In genomic region chr1:153550827-153551512, GRCh38 we compare ENCODE assay signal across 3 cellular contexts.
A peak's percentile ranks its signal among the peaks of the same experiment; 100 is the strongest.
TF ChIP-seq lines count a peak whose summit lies in the region.

No MANE protein-coding gene starts in this region.

TF ChIP-seq in A549, 52 proteins besides CTCF, POLR2A, EP300 and RAD21:
- no peak for TF ChIP-seq E2F6 (IDR thresholded peaks at IDR 0.05; ENCODE audit: borderline replicate concordance, low read depth)
- TF ChIP-seq JUN (IDR thresholded peaks at IDR 0.05), result no peak
- TF ChIP-seq SMC3 (IDR thresholded peaks at IDR 0.05), result no peak
- TF ChIP-seq CBX2 (IDR thresholded peaks at IDR 0.05; ENCODE audit: borderline replicate concordance, low read depth), result no peak
- TF ChIP-seq BCL3 (IDR thresholded peaks at IDR 0.05), result no peak
- no peak for TF ChIP-seq NPAS2 (CRISPR knock-in tag; IDR thresholded peaks at IDR 0.05; ENCODE audit: borderline replicate concordance)
- no peak for TF ChIP-seq NR3C1 (IDR thresholded peaks at IDR 0.05)
- TF ChIP-seq HOXB13 (CRISPR knock-in tag; IDR thresholded peaks at IDR 0.05; ENCODE audit: low read depth), result no peak
- TF ChIP-seq NFE2L2 (conservative IDR thresholded peaks at IDR 0.05; ENCODE audit: low read length), result no peak
- no peak for TF ChIP-seq FOSB (CRISPR knock-in tag; IDR thresholded peaks at IDR 0.05)
- no peak for TF ChIP-seq FOSL2 (IDR thresholded peaks at IDR 0.05)
- TF ChIP-seq FOSL2 (CRISPR knock-in tag; IDR thresholded peaks at IDR 0.05), result no peak
- TF ChIP-seq HMGXB4 (CRISPR knock-in tag; IDR thresholded peaks at IDR 0.05; ENCODE audit: borderline replicate concordance), result no peak
- no peak for TF ChIP-seq HOXB5 (CRISPR knock-in tag; IDR thresholded peaks at IDR 0.05)
- TF ChIP-seq EHMT2 (IDR thresholded peaks at IDR 0.05; ENCODE audit: low read depth), result no peak
- TF ChIP-seq SREBF2 (IDR thresholded peaks at IDR 0.05), result no peak
- no peak for TF ChIP-seq HES2 (IDR thresholded peaks at IDR 0.05)
- no peak for TF ChIP-seq JUNB (IDR thresholded peaks at IDR 0.05)
- no peak for TF ChIP-seq ATOH8 (CRISPR knock-in tag; IDR thresholded peaks at IDR 0.05; ENCODE audit: low read depth)
- no peak for TF ChIP-seq KDM5A (IDR thresholded peaks at IDR 0.05)

TF ChIP-seq in GM12878, 131 proteins besides CTCF, POLR2A, EP300 and RAD21:
- TF ChIP-seq SUPT20H (IDR thresholded peaks at IDR 0.05; ENCODE audit: borderline replicate concordance, control insufficient read depth, low read depth, low read length) (no peak), RUNX3 (IDR thresholded peaks at IDR 0.05; ENCODE audit: low read length) (peak; percentile 50)
TF ChIP-seq in GM12878: peak in this region for 1.

TF ChIP-seq in SK-N-SH, 30 proteins besides CTCF, POLR2A, EP300 and RAD21:
- TF ChIP-seq RFX5 (IDR thresholded peaks at IDR 0.05; ENCODE audit: low read length) (no peak), ELF1 (IDR thresholded peaks at IDR 0.05) (no peak), IRF3 (IDR thresholded peaks at IDR 0.05; ENCODE audit: low read depth, low read length) (no peak), USF1 (IDR thresholded peaks at IDR 0.05; ENCODE audit: borderline replicate concordance, low read depth) (no peak), REST (IDR thresholded peaks at IDR 0.05; ENCODE audit: low read depth, low read length) (no peak), CHD2 (IDR thresholded peaks at IDR 0.05; ENCODE audit: low read length, partially characterized antibody) (no peak), TAF1 (IDR thresholded peaks at IDR 0.05; ENCODE audit: borderline replicate concordance, low read depth, low read length) (no peak), FOXM1 (IDR thresholded peaks at IDR 0.05; ENCODE audit: low read depth) (no peak), FOXJ3 (CRISPR knock-in tag; IDR thresholded peaks at IDR 0.05) (no peak), MXI1 (IDR thresholded peaks at IDR 0.05; ENCODE audit: low read depth, low read length) (no peak), NRF1 (IDR thresholded peaks at IDR 0.05; ENCODE audit: low read depth, low read length) (no peak), ZBTB33 (IDR thresholded peaks at IDR 0.05; ENCODE audit: borderline replicate concordance, low read depth) (no peak), TEAD4 (IDR thresholded peaks at IDR 0.05; ENCODE audit: borderline replicate concordance, insufficient read depth) (no peak)
